Comparison of ENCODE assay signal across 9 cellular contexts in the genomic region with DNA sequence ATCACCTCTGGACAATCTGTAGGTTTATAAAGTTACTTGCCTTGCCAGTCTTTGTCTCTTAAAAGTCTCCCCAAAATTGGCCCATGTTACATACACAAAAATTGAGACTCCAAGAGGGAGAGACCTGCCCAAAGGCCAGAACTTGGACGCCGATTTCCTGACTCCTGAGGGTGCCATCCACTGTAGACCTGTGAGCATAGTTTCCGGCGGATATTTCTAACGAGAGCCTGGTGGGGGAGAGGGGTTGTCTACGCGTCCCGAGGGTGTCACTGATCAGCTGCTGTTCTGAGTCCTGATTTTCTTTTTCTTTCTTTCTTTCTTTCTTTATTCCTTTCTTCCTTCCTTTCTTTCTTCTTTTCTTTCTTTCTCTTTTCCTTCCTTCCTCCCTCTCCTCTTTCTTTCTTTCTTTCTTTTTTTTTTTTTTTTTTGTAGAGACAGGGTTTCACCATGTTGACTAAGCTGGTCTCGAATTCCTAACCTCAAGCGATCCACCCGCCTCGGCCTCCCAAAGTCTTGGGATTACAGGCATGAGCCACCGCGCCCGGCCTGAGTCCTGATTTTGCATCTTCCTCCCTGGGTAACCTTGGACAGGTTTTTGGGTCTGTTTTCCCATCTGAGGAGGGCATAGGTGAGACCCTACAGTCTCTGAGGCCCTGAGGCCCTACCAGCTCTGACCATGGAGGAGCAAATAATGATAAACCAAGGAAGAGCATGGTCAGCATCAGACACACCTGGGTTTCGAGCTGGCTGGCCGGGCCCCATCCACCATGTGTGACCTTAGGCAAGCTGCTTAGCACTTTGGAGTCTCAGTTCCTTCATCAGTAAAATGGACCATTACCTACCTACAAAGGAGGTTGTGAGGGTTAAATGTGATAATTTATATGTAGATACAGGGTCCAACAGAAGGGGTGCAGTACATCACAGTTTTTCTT. TPM values are rescaled to one million over a fixed set of nuclear protein-coding genes. Genes with fewer than 3 reads are reported as not detected.
DNase-seq lines count a peak whose midpoint lies in the region; ATAC-seq and TF ChIP-seq lines count a peak whose summit lies in the region.
"Had no signal": no experiment of that assay in that cellular context is flagged by ENCODE, and none has a peak within 500 bp of the region (broad histone marks: within the 10 kb centered on the region; RNA-seq: fewer than 3 reads in every experiment).

No MANE protein-coding gene starts in this region.

- peak overlapping the region; percentile 59 for H3K4me3 ChIP-seq in CD4-positive, CD25-positive, alpha-beta regulatory T cell (ENCODE audit: low read depth, low read length)
- H3K4me3 ChIP-seq in KMS-11 (IDR thresholded peaks at IDR 0.05; ENCODE audit: insufficient read depth, low read depth, low read length): no peak overlapping the region
- peak overlapping the region; percentile 15 for H3K4me3 ChIP-seq in neuron (ENCODE audit: low read length)

- H3K27me3 Mint-ChIP-seq in CD4-positive, CD25-positive, alpha-beta regulatory T cell: peaks cover 27% of the 10 kb centered on the region
- H3K27me3 Mint-ChIP-seq in chondrocyte (ENCODE audit: low read depth): peaks cover 6% of the 10 kb centered on the region
- H3K27me3 Mint-ChIP-seq in activated naive CD8-positive, alpha-beta T cell treated with anti-CD3 and anti-CD28 coated beads, Interleukin-2, amount 50 U/mL, for 24 hours: peaks cover 4% of the 10 kb centered on the region

- H3K9ac ChIP-seq in KMS-11: no peak overlapping the region

- no peaks in the 10 kb centered on the region for H4K20me1 ChIP-seq in KMS-11 (ENCODE audit: insufficient read depth)

- peak overlapping the region; percentile 60; the same call in 1 of the 2 replicates for H3K4me2 ChIP-seq in KMS-11

- peaks cover 20% of the 10 kb centered on the region for H3K79me2 ChIP-seq in KMS-11 (ENCODE audit: insufficient read depth, low read depth)

- no peak overlapping the region for H3K27ac ChIP-seq in CD4-positive, CD25-positive, alpha-beta regulatory T cell (ENCODE audit: insufficient read depth, low read length, poor library complexity, severe bottlenecking)
- no peak overlapping the region for H3K27ac ChIP-seq in KMS-11

- no peak for TF ChIP-seq CTCF in KMS-11 (conservative IDR thresholded peaks at IDR 0.05; ENCODE audit: low read depth, low read length)
- TF ChIP-seq CTCF in chondrocyte (IDR thresholded peaks at IDR 0.05): no peak

- H3K27ac Mint-ChIP-seq in CD4-positive, CD25-positive, alpha-beta regulatory T cell: no peak overlapping the region
- H3K27ac Mint-ChIP-seq in chondrocyte (ENCODE audit: unreplicated experiment): no peak overlapping the region
- H3K27ac Mint-ChIP-seq in activated naive CD8-positive, alpha-beta T cell treated with anti-CD3 and anti-CD28 coated beads, Interleukin-2, amount 50 U/mL, for 24 hours: no peak overlapping the region

- no peak for ATAC-seq in CD4-positive, CD25-positive, alpha-beta regulatory T cell (ENCODE audit: low read depth in 2 of 2)
- ATAC-seq in GM21423 (IDR thresholded peaks at IDR 0.05; ENCODE audit: unreplicated experiment): no peak
- ATAC-seq in activated naive CD8-positive, alpha-beta T cell treated with anti-CD3 and anti-CD28 coated beads, Interleukin-2, amount 50 U/mL, for 24 hours: no peak

- H3K4me1 Mint-ChIP-seq in CD4-positive, CD25-positive, alpha-beta regulatory T cell: peaks cover 10 to 31% (median 24%) of the 10 kb centered on the region in 4 donors
- H3K4me1 Mint-ChIP-seq in chondrocyte (ENCODE audit: low read depth): peaks cover 18% of the 10 kb centered on the region
- peaks cover 24% of the 10 kb centered on the region for H3K4me1 Mint-ChIP-seq in activated naive CD8-positive, alpha-beta T cell treated with anti-CD3 and anti-CD28 coated beads, Interleukin-2, amount 50 U/mL, for 24 hours

- H3K4me1 ChIP-seq in CD4-positive, CD25-positive, alpha-beta regulatory T cell (ENCODE audit: control insufficient read depth, insufficient read depth, low read length, poor library complexity, severe bottlenecking): peaks cover 18% of the 10 kb centered on the region
- peaks cover 7% of the 10 kb centered on the region for H3K4me1 ChIP-seq in KMS-11 (ENCODE audit: low read depth, poor library complexity, severe bottlenecking)
- peaks cover 7% of the 10 kb centered on the region for H3K4me1 ChIP-seq in neuron (ENCODE audit: insufficient read depth, low read length)

- DNase-seq in CD4-positive, CD25-positive, alpha-beta regulatory T cell: no peak
- DNase-seq in chondrocyte (ENCODE audit: low spot score) (no peak), amygdala (lab: John Stamatoyannopoulos, UW) (no peak), HuH-7 (ENCODE audit: low spot score) (no peak)
- DNase-seq in activated naive CD8-positive, alpha-beta T cell treated with anti-CD3 and anti-CD28 coated beads, Interleukin-2, amount 50 U/mL, for 24 hours: no peak

- H3K9me3 Mint-ChIP-seq in CD4-positive, CD25-positive, alpha-beta regulatory T cell: no peaks in the 10 kb centered on the region
- H3K9me3 Mint-ChIP-seq in chondrocyte (ENCODE audit: low read depth): no peaks in the 10 kb centered on the region
- H3K9me3 Mint-ChIP-seq in activated naive CD8-positive, alpha-beta T cell treated with anti-CD3 and anti-CD28 coated beads, Interleukin-2, amount 50 U/mL, for 24 hours: no peaks in the 10 kb centered on the region

- H2AFZ ChIP-seq in KMS-11 (ENCODE audit: low read depth) (peak overlapping the region; percentile 81), neuron (ENCODE audit: low read depth, low read length) (peak overlapping the region; percentile 86)

- no peaks in the 10 kb centered on the region for H3K27me3 ChIP-seq in CD4-positive, CD25-positive, alpha-beta regulatory T cell (ENCODE audit: control insufficient read depth, insufficient read depth, low read length)
- no peaks in the 10 kb centered on the region for H3K27me3 ChIP-seq in KMS-11 (ENCODE audit: insufficient read depth, low read depth)
- no peaks in the 10 kb centered on the region for H3K27me3 ChIP-seq in neuron (ENCODE audit: insufficient read depth, low read length)
- H3K27me3 ChIP-seq: pancreas had no signal

- H3K9me3 ChIP-seq in CD4-positive, CD25-positive, alpha-beta regulatory T cell (ENCODE audit: control insufficient read depth in 2 of 2, low read length in 2 of 2): no peaks in the 10 kb centered on the region
- peaks cover 2% of the 10 kb centered on the region for H3K9me3 ChIP-seq in neuron (ENCODE audit: low read length)
- H3K9me3 ChIP-seq: pancreas had no signal

- H3K36me3 ChIP-seq in CD4-positive, CD25-positive, alpha-beta regulatory T cell (ENCODE audit: control insufficient read depth, insufficient read depth, low read length): peaks cover 6% of the 10 kb centered on the region
- H3K36me3 ChIP-seq in KMS-11 (ENCODE audit: insufficient read depth): no peaks in the 10 kb centered on the region
- H3K36me3 ChIP-seq in neuron (ENCODE audit: insufficient read depth, low read length): peaks cover 20% of the 10 kb centered on the region

- peaks cover 8% of the 10 kb centered on the region for H3K36me3 Mint-ChIP-seq in CD4-positive, CD25-positive, alpha-beta regulatory T cell
- peaks cover 3% of the 10 kb centered on the region for H3K36me3 Mint-ChIP-seq in chondrocyte (ENCODE audit: low read depth)
- H3K36me3 Mint-ChIP-seq in activated naive CD8-positive, alpha-beta T cell treated with anti-CD3 and anti-CD28 coated beads, Interleukin-2, amount 50 U/mL, for 24 hours (ENCODE audit: low read depth): peaks cover 11% of the 10 kb centered on the region

- peak overlapping the region; percentile 56 to 96 (median 94) for H3K4me3 Mint-ChIP-seq in CD4-positive, CD25-positive, alpha-beta regulatory T cell
- peak overlapping the region; percentile 35 for H3K4me3 Mint-ChIP-seq in chondrocyte (ENCODE audit: unreplicated experiment)
- H3K4me3 Mint-ChIP-seq in activated naive CD8-positive, alpha-beta T cell treated with anti-CD3 and anti-CD28 coated beads, Interleukin-2, amount 50 U/mL, for 24 hours: no peak overlapping the region

RNA-seq across cellular contexts. Expression of a gene that starts 1.0 kb away (rescaled TPM):
- 46.0 TPM for total RNA-seq in CD4-positive, CD25-positive, alpha-beta regulatory T cell
- 10 to 100 TPM; 10.5 to 15.7 (median 12.2) TPM for polyA plus RNA-seq in CD4-positive, CD25-positive, alpha-beta regulatory T cell
- 31.3 to 34.8 TPM (median 33.7 TPM) in 3 replicates for total RNA-seq in chondrocyte

RNA-seq across cellular contexts. Expression of a gene that starts 45.8 kb away (rescaled TPM):
- 3.2 TPM for total RNA-seq in CD4-positive, CD25-positive, alpha-beta regulatory T cell
- polyA plus RNA-seq in CD4-positive, CD25-positive, alpha-beta regulatory T cell: under 1 TPM; 0.09 to 0.96 (median 0.72) TPM
- total RNA-seq in chondrocyte: 5.0 to 8.0 TPM (median 5.1 TPM) in 3 replicates

RNA-seq across cellular contexts. Expression of a gene that starts 46.0 kb away (rescaled TPM):
- total RNA-seq in CD4-positive, CD25-positive, alpha-beta regulatory T cell: 14.2 TPM
- 10 to 100 TPM; 32.5 to 46.4 (median 38.9) TPM for polyA plus RNA-seq in CD4-positive, CD25-positive, alpha-beta regulatory T cell
- total RNA-seq in chondrocyte: 25.8 to 29.1 TPM (median 28.3 TPM) in 3 replicates
